Comparison of ENCODE assay signal across 1 cellular context in the genomic region with DNA sequence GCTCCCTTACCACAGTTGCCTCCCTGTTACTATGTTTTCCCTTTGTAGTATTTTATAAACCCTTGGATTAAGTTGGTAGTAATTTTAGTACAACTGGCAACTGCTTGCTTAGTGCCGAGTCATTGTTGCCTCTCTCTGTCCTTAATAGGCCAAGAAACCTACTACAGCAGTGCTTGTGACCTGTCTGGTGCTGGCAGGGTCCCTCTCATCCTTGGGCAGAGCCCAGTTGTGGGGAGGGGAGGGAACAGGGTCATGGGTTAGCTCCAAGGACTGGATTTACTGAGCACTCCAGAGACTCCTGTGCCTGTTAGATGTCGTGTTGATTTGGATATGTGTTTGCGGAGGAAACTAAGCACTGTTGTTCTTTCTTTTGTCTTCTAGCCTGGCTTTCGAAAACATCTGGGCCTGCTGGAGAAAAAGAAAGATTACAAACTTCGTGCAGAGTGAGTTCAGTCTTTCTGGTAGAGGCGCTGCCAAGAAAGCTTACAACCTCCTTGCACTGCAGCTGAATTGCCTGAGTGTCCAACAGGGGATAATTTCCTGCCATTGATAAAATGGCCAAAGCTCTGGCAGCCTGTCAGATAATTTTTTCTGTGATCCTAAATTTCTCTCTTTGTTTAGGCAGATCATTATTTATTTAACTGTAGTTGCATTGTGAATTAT.
TF ChIP-seq lines count a peak whose summit lies in the region.

No MANE protein-coding gene starts in this region.

TF ChIP-seq in IMR-90, 13 proteins besides CTCF, POLR2A, EP300 and RAD21:
- TF ChIP-seq SMC3 (IDR thresholded peaks at IDR 0.05; ENCODE audit: low read depth, low read length) (no peak), NFE2L2 (IDR thresholded peaks at IDR 0.05; ENCODE audit: low read depth, low read length) (peak; percentile 76)
